23 cellular contexts compared by ENCODE assay signal in genomic region chr12:57574795-57575194, GRCh38. TPM values are rescaled to one million over a fixed set of nuclear protein-coding genes. Genes with fewer than 3 reads are reported as not detected.
DNase-seq lines count a peak whose midpoint lies in the region; ATAC-seq and TF ChIP-seq lines count a peak whose summit lies in the region.
"Had no signal": no experiment of that assay in that cellular context is flagged by ENCODE, and none has a peak within 500 bp of the region (broad histone marks: within the 10 kb centered on the region; RNA-seq: fewer than 3 reads in every experiment).

No MANE protein-coding gene starts in this region.

- H3K27ac ChIP-seq in HEK293 (ENCODE audit: extremely low read depth, low read depth, low read length) (no peak overlapping the region), mesenchymal stem cell (ENCODE audit: low read length, poor library complexity, severe bottlenecking) (no peak overlapping the region)
- H3K27ac ChIP-seq: 22Rv1; A549; BLaER1 treated with 17β-estradiol and CSF1 and Interleukin-3, amounts not matched to agents 10 nM and 100 nM; C4-2B had no signal

- WGBS in mesenchymal stem cell, result 78% methylated on average over 10 of the region's 10 CpGs

- no peak overlapping the region for H3K18ac ChIP-seq in mesenchymal stem cell (ENCODE audit: low read depth in 1 of 2, low read length in 2 of 2)

- H2BK12ac ChIP-seq in mesenchymal stem cell (ENCODE audit: low read length in 2 of 2), result no peak overlapping the region

- H4K91ac ChIP-seq in mesenchymal stem cell (ENCODE audit: low read length), result no peak overlapping the region

- no peak overlapping the region for H3K23ac ChIP-seq in mesenchymal stem cell (ENCODE audit: low read length in 2 of 2)

- peaks cover 6% of the 10 kb centered on the region for H3K4me1 Mint-ChIP-seq in Caco-2 (ENCODE audit: low read depth, unreplicated experiment)
- H3K4me1 Mint-ChIP-seq: B cell had no signal

- H3K14ac ChIP-seq in mesenchymal stem cell (ENCODE audit: low read length in 2 of 2), result no peak overlapping the region

- H3K9me3 Mint-ChIP-seq in Caco-2 (ENCODE audit: unreplicated experiment), result no peaks in the 10 kb centered on the region
- H3K9me3 Mint-ChIP-seq: CD4-positive, alpha-beta T cell; CD8-positive, alpha-beta T cell had no signal

- intact Hi-C loops in Caco-2 (cut with micrococcal nuclease; ENCODE audit: unreplicated experiment), result no loop called here

- no peak overlapping the region for H2BK120ac ChIP-seq in mesenchymal stem cell (ENCODE audit: low read depth, low read length)

- POLR2A ChIA-PET in HEK293 (lab: Yijun Ruan, JAX), result interaction anchor here (1.4 kb wide), 1 partner anchor 58 kb away, joined by 3 read pairs; the partner anchor contains the start of gene B4GALNT1
- POLR2A ChIA-PET in Caco-2 (lab: Charles Lee), result no interaction called here

- no peak overlapping the region for H2BK5ac ChIP-seq in mesenchymal stem cell (ENCODE audit: low read depth, low read length, poor library complexity, severe bottlenecking)

- H3K36me3 Mint-ChIP-seq in Caco-2 (ENCODE audit: insufficient read depth, unreplicated experiment), result peaks cover 7% of the 10 kb centered on the region

- H3K79me1 ChIP-seq in mesenchymal stem cell (replicated peaks; ENCODE audit: low read length, poor library complexity, severe bottlenecking), result no peaks in the 10 kb centered on the region

- no peak overlapping the region for H2AK5ac ChIP-seq in mesenchymal stem cell (ENCODE audit: low read length, severe bottlenecking)

- H3K4me3 ChIP-seq in HEK293 (ENCODE audit: low read depth, low read length), result no peak overlapping the region
- H3K4me3 ChIP-seq in mesenchymal stem cell (ENCODE audit: insufficient read depth in 1 of 2, low read depth in 1 of 2, low read length in 2 of 2), result no peak overlapping the region
- H3K4me3 ChIP-seq in Caco-2 (ENCODE audit: low read depth, low read length), result no peak overlapping the region
- H3K4me3 ChIP-seq: A549; BLaER1 treated with 17β-estradiol and CSF1 and Interleukin-3, amounts not matched to agents 10 nM and 100 nM; GM12878 had no signal

- CTCF ChIA-PET in HEK293 (lab: Yijun Ruan, JAX), result interaction anchor here (0.8 to 3.5 kb wide), 2 partner anchors 10 to 24 kb away, joined by 3 to 37 read pairs; no protein-coding TSS in a partner anchor
- CTCF ChIA-PET in Caco-2 (lab: Charles Lee), result interaction anchor here (0.6 kb wide), 1 partner anchor 19 kb away, joined by 5 read pairs; no protein-coding TSS in a partner anchor

- H3K4me1 ChIP-seq in HEK293 (ENCODE audit: control insufficient read depth, insufficient read depth, low read length), result no peaks in the 10 kb centered on the region
- H3K4me1 ChIP-seq in mesenchymal stem cell (ENCODE audit: control insufficient read depth, insufficient read depth, low read depth, low read length), result no peaks in the 10 kb centered on the region
- H3K4me1 ChIP-seq in Caco-2, result peaks cover 12% of the 10 kb centered on the region
- H3K4me1 ChIP-seq: BLaER1 treated with 17β-estradiol and CSF1 and Interleukin-3, amounts not matched to agents 10 nM and 100 nM had no signal

- no TSS peak for BruUV-seq in Caco-2 (replicated peaks; lab: Mats Ljungman, UMichigan)

- peaks cover 0 to 42% of the 10 kb centered on the region in 2 experiments for H3K27me3 ChIP-seq in mesenchymal stem cell (ENCODE audit: control insufficient read depth in 1 of 2, insufficient read depth in 1 of 2, low read length in 2 of 2)
- H3K27me3 ChIP-seq in Caco-2 (replicated peaks; ENCODE audit: control insufficient read depth, insufficient read depth, low read length), result no peaks in the 10 kb centered on the region
- H3K27me3 ChIP-seq: BLaER1 treated with 17β-estradiol and CSF1 and Interleukin-3, amounts not matched to agents 10 nM and 100 nM had no signal

- no peak overlapping the region for H3K27ac Mint-ChIP-seq in Caco-2 (ENCODE audit: unreplicated experiment)
- H3K27ac Mint-ChIP-seq: B cell; CD4-positive, alpha-beta T cell; CD8-positive, alpha-beta T cell had no signal

- H2BK15ac ChIP-seq in mesenchymal stem cell (ENCODE audit: low read depth, poor library complexity, severe bottlenecking), result no peak overlapping the region

- ATAC-seq in HG02588 (IDR thresholded peaks at IDR 0.05; ENCODE audit: unreplicated experiment), result no peak
- ATAC-seq: A549; CD8-positive, alpha-beta T cell; GM12878 had no signal

- peak; percentile 33 for DNase-seq in activated effector memory CD4-positive, alpha-beta T cell treated with anti-CD3 and anti-CD28 coated beads, Interleukin-2, amount 50 U/mL, for 16 hours
- DNase-seq in activated effector memory CD4-positive, alpha-beta T cell treated with Interleukin-2 at 50 U/mL for 16 hours, result no peak
- no peak for DNase-seq in mesenchymal stem cell
- DNase-seq in Caco-2, result no peak
- DNase-seq: AML-193; CD4-positive, alpha-beta T cell; CD8-positive, alpha-beta T cell; DMS 273 treated with DMSO at 0.1 percent for 48 hours; DMS153; DMS53; DMS79; DND-41; EL; GDM1 had no signal

- H3K27me3 Mint-ChIP-seq in Caco-2 (ENCODE audit: insufficient read depth, unreplicated experiment), result no peaks in the 10 kb centered on the region
- H3K27me3 Mint-ChIP-seq: CD4-positive, alpha-beta T cell had no signal

- H3K9me3 ChIP-seq in HEK293 (ENCODE audit: control insufficient read depth, insufficient read depth, low read depth, low read length), result no peaks in the 10 kb centered on the region
- H3K9me3 ChIP-seq in mesenchymal stem cell (ENCODE audit: control insufficient read depth, low read length), result no peaks in the 10 kb centered on the region
- H3K9me3 ChIP-seq in Caco-2, result no peaks in the 10 kb centered on the region
- H3K9me3 ChIP-seq: A549; BLaER1 treated with 17β-estradiol and CSF1 and Interleukin-3, amounts not matched to agents 10 nM and 100 nM had no signal

- TF ChIP-seq CTCF in HEK293 (tag by site-specific recombination; IDR thresholded peaks at IDR 0.05) (no peak), Caco-2 (IDR thresholded peaks at IDR 0.05; ENCODE audit: insufficient read depth in 1 of 2, low read depth in 1 of 2, low read length in 1 of 2, severe bottlenecking in 1 of 2, unreplicated experiment in 1 of 2) (no peak)

- H3K9ac ChIP-seq in mesenchymal stem cell (ENCODE audit: low read length), result no peak overlapping the region
- H3K9ac ChIP-seq: BLaER1 treated with 17β-estradiol and CSF1 and Interleukin-3, amounts not matched to agents 10 nM and 100 nM had no signal

- no peak overlapping the region for H4K8ac ChIP-seq in mesenchymal stem cell (ENCODE audit: low read length)

- H3K36me3 ChIP-seq in HEK293 (ENCODE audit: control insufficient read depth in 2 of 2, insufficient read depth in 1 of 2, low read length in 2 of 2) (peaks cover 18 to 62% of the 10 kb centered on the region in 2 experiments), mesenchymal stem cell (ENCODE audit: control insufficient read depth in 1 of 2, insufficient read depth in 2 of 2, low read depth in 1 of 2, low read length in 2 of 2) (peaks cover 0 to 20% of the 10 kb centered on the region in 2 experiments), Caco-2 (ENCODE audit: control insufficient read depth, insufficient read depth, low read length) (no peaks in the 10 kb centered on the region)
- H3K36me3 ChIP-seq: BLaER1 treated with 17β-estradiol and CSF1 and Interleukin-3, amounts not matched to agents 10 nM and 100 nM had no signal

- no peak overlapping the region for H3K4ac ChIP-seq in mesenchymal stem cell (ENCODE audit: low read depth in 1 of 2, low read length in 2 of 2)

- peak overlapping the region; percentile 55 for H2AFZ ChIP-seq in mesenchymal stem cell (ENCODE audit: low read depth, low read length)

- H3K4me2 ChIP-seq in mesenchymal stem cell (ENCODE audit: low read length, poor library complexity, severe bottlenecking), result no peak overlapping the region
- H3K4me2 ChIP-seq: A549; BLaER1 treated with 17β-estradiol and CSF1 and Interleukin-3, amounts not matched to agents 10 nM and 100 nM had no signal

- H3K4me3 Mint-ChIP-seq in Caco-2 (ENCODE audit: unreplicated experiment), result no peak overlapping the region
- H3K4me3 Mint-ChIP-seq: B cell; CD4-positive, alpha-beta T cell; CD8-positive, alpha-beta T cell had no signal

TF ChIP-seq in HEK293, 187 proteins besides CTCF, POLR2A, EP300 and RAD21:
- TF ChIP-seq EGR2 (tag by site-specific recombination; IDR thresholded peaks at IDR 0.05; ENCODE audit: low read depth) (peak; percentile 66), ZFHX2 (tag by site-specific recombination; conservative IDR thresholded peaks at IDR 0.05) (peak; percentile 42), ZNF76 (tag by site-specific recombination; IDR thresholded peaks at IDR 0.05; ENCODE audit: borderline replicate concordance, low read depth) (no peak), ZNF404 (tag by site-specific recombination; IDR thresholded peaks at IDR 0.05) (no peak)

RNA-seq across cellular contexts. Expression of gene PIP4K2C, which starts 16.2 kb away (rescaled TPM):
- polyA plus RNA-seq in mesenchymal stem cell (2013, experiment 1 of 2), result 15.5 TPM
- polyA plus RNA-seq in mesenchymal stem cell (2013, experiment 2 of 2), result 15.4 TPM
- 42.0 and 48.0 TPM in 2 replicates for total RNA-seq in Caco-2 (2022)

RNA-seq across cellular contexts. Expression of gene KIF5A, which starts 25.0 kb away (rescaled TPM):
- 0.26 TPM for polyA plus RNA-seq in mesenchymal stem cell (2013, experiment 1 of 2)
- polyA plus RNA-seq in mesenchymal stem cell (2013, experiment 2 of 2), result 0.22 TPM
- total RNA-seq in Caco-2 (2022), result 0.05 TPM in 1 of 2 replicates, not detected in the other
- total RNA-seq: G401 had no signal

RNA-seq across cellular contexts. Expression of gene DCTN2, which starts 27.8 kb away (rescaled TPM):
- 143 TPM for polyA plus RNA-seq in mesenchymal stem cell (2013, experiment 1 of 2)
- polyA plus RNA-seq in mesenchymal stem cell (2013, experiment 2 of 2), result 134 TPM
- 89.4 and 94.4 TPM in 2 replicates for total RNA-seq in Caco-2 (2022)

RNA-seq across cellular contexts. Expression of gene DTX3, which starts 29.8 kb away (rescaled TPM):
- 27.2 TPM for polyA plus RNA-seq in mesenchymal stem cell (2013, experiment 1 of 2)
- 26.4 TPM for polyA plus RNA-seq in mesenchymal stem cell (2013, experiment 2 of 2)
- 17.4 and 20.4 TPM in 2 replicates for total RNA-seq in Caco-2 (2022)

RNA-seq across cellular contexts. Expression of gene ARHGEF25, which starts 36.4 kb away (rescaled TPM):
- polyA plus RNA-seq in mesenchymal stem cell (2013, experiment 1 of 2), result 6.7 TPM
- polyA plus RNA-seq in mesenchymal stem cell (2013, experiment 2 of 2), result 5.9 TPM
- total RNA-seq in Caco-2 (2022), result 5.2 and 5.5 TPM in 2 replicates
- total RNA-seq: B cell had no signal
